Comparison of ENCODE assay signal across 9 cellular contexts in the genomic region with DNA sequence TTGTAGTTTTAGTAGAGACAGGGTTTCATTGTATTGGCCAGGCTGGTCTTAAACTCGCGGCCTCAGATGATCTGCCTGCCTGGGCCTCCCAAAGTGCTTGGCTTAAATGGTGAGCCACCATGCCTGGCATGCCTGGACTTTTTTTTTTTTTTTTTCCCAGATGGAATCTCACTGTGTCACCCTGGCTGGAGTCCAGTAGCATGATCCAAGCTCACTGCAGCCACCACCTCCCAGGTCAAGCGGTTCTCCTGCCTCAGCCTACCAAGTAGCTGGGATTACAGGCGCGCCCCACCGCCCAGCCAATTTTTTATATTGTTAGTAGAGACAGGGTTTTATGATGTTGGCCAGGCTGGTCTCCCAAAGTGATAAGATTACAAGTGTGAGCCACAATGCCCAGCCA. TPM values are rescaled to one million over a fixed set of nuclear protein-coding genes. Genes with fewer than 3 reads are reported as not detected.
DNase-seq lines count a peak whose midpoint lies in the region; ATAC-seq, FAIRE-seq and TF ChIP-seq lines count a peak whose summit lies in the region.
"Had no signal": no experiment of that assay in that cellular context is flagged by ENCODE, and none has a peak within 500 bp of the region (broad histone marks: within the 10 kb centered on the region; RNA-seq: fewer than 3 reads in every experiment).

No MANE protein-coding gene starts in this region.

- no CpG with 5 or more reads among the region's 6 CpGs for WGBS in neuronal stem cell (ENCODE audit: extremely low coverage in 2 of 2, insufficient read length in 2 of 2, insufficient replicate concordance in 1 of 2), 2 donors

- dilution Hi-C loops in endothelial cell of umbilical vein (cut with MboI; ENCODE audit: extremely low pct_ligation_motif_present, low sequenced_read_pairs) = no loop called here

- H3K79me1 ChIP-seq in neuronal stem cell (ENCODE audit: low read depth, low read length) = no peaks in the 10 kb centered on the region

- H2AFZ ChIP-seq in endothelial cell of umbilical vein (ENCODE audit: low read depth, low read length) (no peak overlapping the region), neuronal stem cell (ENCODE audit: low read length) (no peak overlapping the region)

- no peak overlapping the region for H3K14ac ChIP-seq in neuronal stem cell (ENCODE audit: low read length)

- H3K9ac ChIP-seq in endothelial cell of umbilical vein (replicated peaks; ENCODE audit: extremely low read depth, insufficient read depth, low read length) = no peak overlapping the region
- H3K9ac ChIP-seq in neuronal stem cell (ENCODE audit: low read depth, low read length, poor library complexity) = no peak overlapping the region

- peaks cover 19% of the 10 kb centered on the region for H3K36me3 Mint-ChIP-seq in CD8-positive, alpha-beta T cell

- no peaks in the 10 kb centered on the region for H3K27me3 Mint-ChIP-seq in CD8-positive, alpha-beta T cell (ENCODE audit: low read depth)

- no peak overlapping the region for H2BK12ac ChIP-seq in neuronal stem cell (ENCODE audit: low read length)

- peaks cover 18% of the 10 kb centered on the region for H3K4me1 ChIP-seq in CD8-positive, alpha-beta T cell (ENCODE audit: insufficient read depth, low read length)
- H3K4me1 ChIP-seq in endothelial cell of umbilical vein (ENCODE audit: control insufficient read depth, extremely low read depth, insufficient read depth, low read length) (no peaks in the 10 kb centered on the region), neuronal stem cell (ENCODE audit: control insufficient read depth in 2 of 2, insufficient read depth in 1 of 2, low read depth in 1 of 2, low read length in 2 of 2) (no peaks in the 10 kb centered on the region)

- no peak overlapping the region for H3K18ac ChIP-seq in neuronal stem cell (ENCODE audit: low read length)

- no peaks in the 10 kb centered on the region for H3K36me3 ChIP-seq in CD8-positive, alpha-beta T cell (ENCODE audit: insufficient read depth, low read length)
- H3K36me3 ChIP-seq in endothelial cell of umbilical vein (ENCODE audit: control insufficient read depth in 2 of 2, extremely low read depth in 1 of 2, insufficient read depth in 2 of 2, low read length in 2 of 2) = peaks cover 0 to 4% of the 10 kb centered on the region in 2 experiments
- H3K36me3 ChIP-seq in neuronal stem cell (replicated peaks in 1 of 2; ENCODE audit: control insufficient read depth in 2 of 2, insufficient read depth in 2 of 2, low read length in 2 of 2) = peaks cover 0 to 48% of the 10 kb centered on the region in 2 donors

- H3K9me3 ChIP-seq in CD8-positive, alpha-beta T cell (ENCODE audit: low read length) = no peaks in the 10 kb centered on the region
- H3K9me3 ChIP-seq in endothelial cell of umbilical vein (replicated peaks; ENCODE audit: control insufficient read depth, insufficient read depth, low read length) = no peaks in the 10 kb centered on the region
- no peaks in the 10 kb centered on the region for H3K9me3 ChIP-seq in neuronal stem cell (replicated peaks in 1 of 2; ENCODE audit: control insufficient read depth in 2 of 2, insufficient read depth in 1 of 2, low read depth in 1 of 2, low read length in 2 of 2)

- no peak overlapping the region for H2BK5ac ChIP-seq in neuronal stem cell (ENCODE audit: low read length)

- H3K4me3 Mint-ChIP-seq in CD8-positive, alpha-beta T cell = no peak overlapping the region

- no peaks in the 10 kb centered on the region for H3K27me3 ChIP-seq in CD8-positive, alpha-beta T cell (ENCODE audit: insufficient read depth, low read length)
- no peaks in the 10 kb centered on the region for H3K27me3 ChIP-seq in endothelial cell of umbilical vein (ENCODE audit: control insufficient read depth in 2 of 2, insufficient read depth in 2 of 2, low read length in 2 of 2)
- no peaks in the 10 kb centered on the region for H3K27me3 ChIP-seq in neuronal stem cell (ENCODE audit: control insufficient read depth in 3 of 3, insufficient read depth in 3 of 3, low read depth in 1 of 3, low read length in 3 of 3)

- no peak overlapping the region for H3K23ac ChIP-seq in neuronal stem cell (ENCODE audit: low read depth, low read length, poor library complexity)

- DNase-seq in CD8-positive, alpha-beta T cell = no peak
- DNase-seq in M059J (ENCODE audit: low read depth) = peak; percentile 91
- peak; percentile 62 for DNase-seq in endothelial cell of umbilical vein (ENCODE audit: low read depth, low spot score)
- DNase-seq in neuronal stem cell (ENCODE audit: low spot score) = no peak
- no peak for DNase-seq in central memory CD4-positive, alpha-beta T cell
- no peak for DNase-seq in stimulated activated CD4-positive, alpha-beta T cell treated with anti-CD3 and anti-CD28 coated beads, Interleukin-4, amount 100 ng/mL, for 24 hours
- DNase-seq: NCI-H1105 had no signal

- no peak for TF ChIP-seq POLR2A in endothelial cell of umbilical vein (IDR thresholded peaks at IDR 0.05; ENCODE audit: low read depth, low read length)

- intact Hi-C loops in CD8-positive, alpha-beta T cell (cut with DNase I, micrococcal nuclease) = loop anchor here in 1 of 2 experiments (10.0 kb wide), 1 partner anchor 1402 kb away; no protein-coding TSS in a partner anchor
- intact Hi-C loops in endothelial cell of umbilical vein (cut with micrococcal nuclease) = no loop called here

- POLR2A ChIA-PET in CD8-positive, alpha-beta T cell (lab: Charles Lee) = no interaction called here
- POLR2A ChIA-PET in endothelial cell of umbilical vein (lab: Charles Lee) = interaction anchor here (0.6 kb wide), 1 partner anchor 13 kb away, joined by 4 read pairs; no protein-coding TSS in a partner anchor

- H4K91ac ChIP-seq in neuronal stem cell (ENCODE audit: low read depth, low read length, poor library complexity) = no peak overlapping the region

- H3K4me2 ChIP-seq in endothelial cell of umbilical vein (ENCODE audit: insufficient read depth, low read length) (no peak overlapping the region), neuronal stem cell (ENCODE audit: insufficient read depth, low read length, poor library complexity, severe bottlenecking) (no peak overlapping the region)

- no peak for ATAC-seq in CD8-positive, alpha-beta T cell
- no peak for ATAC-seq in HG02840 (IDR thresholded peaks at IDR 0.05; ENCODE audit: low FRiP score, unreplicated experiment)
- ATAC-seq in GM21390 (IDR thresholded peaks at IDR 0.05; ENCODE audit: unreplicated experiment) = no peak

- H2AK5ac ChIP-seq in neuronal stem cell (ENCODE audit: low read depth, low read length) = no peak overlapping the region

- no peak overlapping the region for H3K4ac ChIP-seq in neuronal stem cell (ENCODE audit: low read length)

- no peak overlapping the region for H3K4me3 ChIP-seq in CD8-positive, alpha-beta T cell (ENCODE audit: low read depth, low read length)
- H3K4me3 ChIP-seq in endothelial cell of umbilical vein (replicated peaks in 1 of 3; ENCODE audit: insufficient read depth in 1 of 3, low read depth in 1 of 3, low read length in 3 of 3) (no peak overlapping the region), neuronal stem cell (ENCODE audit: low read length in 2 of 2) (no peak overlapping the region)

- no peak overlapping the region for H4K8ac ChIP-seq in neuronal stem cell (ENCODE audit: low read depth, low read length)

- FAIRE-seq in endothelial cell of umbilical vein (lab: Jason Lieb, UNC) = no peak

- no TSS peak for BruUV-seq in endothelial cell of umbilical vein (replicated peaks; lab: Mats Ljungman, UMichigan)

- H4K20me1 ChIP-seq in endothelial cell of umbilical vein (replicated peaks; ENCODE audit: control insufficient read depth, extremely low read depth, insufficient read depth, low read length) = peaks cover 19% of the 10 kb centered on the region

- H2BK120ac ChIP-seq in neuronal stem cell (ENCODE audit: low read depth, low read length) = no peak overlapping the region

- H3K27ac Mint-ChIP-seq in CD8-positive, alpha-beta T cell = peak overlapping the region; percentile 65

- TF ChIP-seq CTCF in CD8-positive, alpha-beta T cell (IDR thresholded peaks at IDR 0.05) = no peak
- TF ChIP-seq CTCF in endothelial cell of umbilical vein (IDR thresholded peaks at IDR 0.05; ENCODE audit: extremely low read depth in 1 of 2, insufficient read depth in 1 of 2, low read depth in 1 of 2, low read length in 2 of 2) = no peak

- no peak overlapping the region for H2BK15ac ChIP-seq in neuronal stem cell (ENCODE audit: low read length)

- H3K4me1 Mint-ChIP-seq in CD8-positive, alpha-beta T cell (ENCODE audit: low read depth) = peaks cover 55% of the 10 kb centered on the region

- peaks cover 97% of the 10 kb centered on the region for H3K79me2 ChIP-seq in endothelial cell of umbilical vein (ENCODE audit: control insufficient read depth, insufficient read depth, low read length)

- CTCF ChIA-PET in CD8-positive, alpha-beta T cell (lab: Charles Lee) = no interaction called here
- CTCF ChIA-PET in endothelial cell of umbilical vein (lab: Charles Lee) = interaction anchor here (1.6 to 1.8 kb wide), 2 partner anchors 14 to 237 kb away, joined by 3 to 4 read pairs; no protein-coding TSS in a partner anchor

- no peak overlapping the region for H3K27ac ChIP-seq in CD8-positive, alpha-beta T cell (ENCODE audit: low read depth, low read length)
- H3K27ac ChIP-seq in endothelial cell of umbilical vein (ENCODE audit: insufficient read depth, low read depth, low read length) = no peak overlapping the region
- H3K27ac ChIP-seq in neuronal stem cell (replicated peaks; ENCODE audit: low read length) = peak overlapping the region; percentile 39

- no peaks in the 10 kb centered on the region for H3K9me1 ChIP-seq in endothelial cell of umbilical vein (replicated peaks; ENCODE audit: control insufficient read depth, extremely low read depth, insufficient read depth, low read length)

- no peaks in the 10 kb centered on the region for H3K9me3 Mint-ChIP-seq in CD8-positive, alpha-beta T cell

TF ChIP-seq in endothelial cell of umbilical vein, 7 proteins besides CTCF, POLR2A, EP300 and RAD21:
- TF ChIP-seq POLR2AphosphoS5 (IDR thresholded peaks at IDR 0.05; ENCODE audit: insufficient read depth, low read depth, low read length) (no peak), MYC (IDR thresholded peaks at IDR 0.05; ENCODE audit: low read depth, low read length) (no peak)

RNA-seq across cellular contexts. Expression of gene UBE2K, which starts 8.4 kb away (rescaled TPM):
- total RNA-seq in CD8-positive, alpha-beta T cell = 10 to 100 TPM; 33.1 to 35.8 TPM
- total RNA-seq in M059J (2014; rRNA removed; shearing (Covaris generic)) = 20.1 and 28.1 TPM in 2 replicates
- total RNA-seq in endothelial cell of umbilical vein = 90.3 and 97.8 TPM in 2 replicates
- 27.1 and 32.5 TPM in 2 replicates for polyA plus RNA-seq in endothelial cell of umbilical vein
- 69.2 and 74.0 TPM in 2 replicates for polyA plus RNA-seq in endothelial cell of umbilical vein (2011; cell fraction: cytosol; rRNA removed)
- polyA plus RNA-seq in endothelial cell of umbilical vein (2011; cell fraction: nucleus; rRNA removed) = 22.2 and 28.8 TPM in 2 replicates
- polyA plus RNA-seq in endothelial cell of umbilical vein (2012) = 95.7 and 134 TPM in 2 replicates
- 24.0 and 29.8 TPM in 2 replicates for polyA minus RNA-seq in endothelial cell of umbilical vein
- polyA minus RNA-seq in endothelial cell of umbilical vein (2011; cell fraction: cytosol; rRNA and poly(A)+ RNA removed) = 22.6 TPM
- polyA minus RNA-seq in endothelial cell of umbilical vein (2011; cell fraction: nucleus; rRNA and poly(A)+ RNA removed) = 17.6 and 18.8 TPM in 2 replicates
- polyA plus RNA-seq in neuronal stem cell (2013, experiment 1 of 2) = 83.2 TPM
- 89.6 TPM for polyA plus RNA-seq in neuronal stem cell (2013, experiment 2 of 2)

Comparison
In these comparisons a context has a peak if more than half of its experiments do, and no peak if none do; other contexts are left out.
1. DNase-seq: peak in M059J (single experiment) and endothelial cell of umbilical vein (single experiment); none in CD8-positive, alpha-beta T cell (0 of 7), neuronal stem cell (single experiment), central memory CD4-positive, alpha-beta T cell (single experiment) and stimulated activated CD4-positive, alpha-beta T cell treated with anti-CD3 and anti-CD28 coated beads, Interleukin-4, amount 100 ng/mL, for 24 hours (single experiment).